8 cellular contexts compared by ENCODE assay signal in the genomic region with DNA sequence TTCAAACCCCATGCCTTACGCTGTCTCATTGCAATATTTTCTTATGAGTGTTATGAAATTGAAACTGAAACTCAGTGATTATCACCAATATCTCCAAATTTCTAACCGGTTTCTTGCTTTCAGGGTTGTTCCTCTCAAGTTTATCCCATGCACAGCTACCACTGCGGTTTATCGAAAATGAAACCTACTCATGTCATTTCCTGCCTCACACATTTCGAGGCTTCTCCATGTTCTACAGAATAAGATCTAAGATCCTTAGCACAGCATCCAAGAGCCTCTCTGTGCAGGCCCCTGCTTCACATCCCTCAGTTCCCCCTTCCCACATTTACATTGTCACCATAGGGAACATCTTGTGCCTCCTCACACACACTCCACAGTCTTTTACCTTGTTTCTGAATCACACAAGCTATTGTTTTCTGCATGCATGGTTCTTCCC. TPM values are rescaled to one million over a fixed set of nuclear protein-coding genes. Genes with fewer than 3 reads are reported as not detected.
DNase-seq lines count a peak whose midpoint lies in the region; ATAC-seq lines count a peak whose summit lies in the region.

No MANE protein-coding gene starts in this region.

- peak in 2 of 3 donors; percentile 76 to 94 for DNase-seq in CD4-positive, CD25-positive, alpha-beta regulatory T cell
- peak; percentile 83 for DNase-seq in activated CD8-positive, alpha-beta memory T cell treated with anti-CD3 and anti-CD28 coated beads, Interleukin-2, amount 10 ng/mL, durations not matched to agents 7 days and 5 days
- peak; percentile 19 to 23 for DNase-seq in stimulated activated CD4-positive, alpha-beta T cell treated with anti-CD3 and anti-CD28 coated beads, Interleukin-15, amount 100 ng/mL, for 48 hours (ENCODE audit: low read depth in 2 of 2)
- DNase-seq in OCI-M2 (lab: John Stamatoyannopoulos, UW; ENCODE audit: unreplicated experiment) = no peak
- no peak for DNase-seq in NCI-H69 (lab: John Stamatoyannopoulos, UW)
- no peak for DNase-seq in dermis blood vessel endothelial cell

- H3K9me3 ChIP-seq in CD4-positive, CD25-positive, alpha-beta regulatory T cell (ENCODE audit: control insufficient read depth in 2 of 2, low read length in 2 of 2) = no peaks in the 10 kb centered on the region

- peak overlapping the region; percentile 84 for H3K27ac ChIP-seq in CD4-positive, CD25-positive, alpha-beta regulatory T cell (ENCODE audit: insufficient read depth, low read length, poor library complexity, severe bottlenecking)

- H3K9me3 Mint-ChIP-seq in CD4-positive, CD25-positive, alpha-beta regulatory T cell = peaks cover 0 to 8% (median 6%) of the 10 kb centered on the region in 7 donors
- H3K9me3 Mint-ChIP-seq in activated CD8-positive, alpha-beta memory T cell treated with anti-CD3 and anti-CD28 coated beads, Interleukin-2, amount 10 ng/mL, durations not matched to agents 7 days and 5 days (ENCODE audit: low read depth) = peaks cover 8% of the 10 kb centered on the region

- H3K4me3 ChIP-seq in CD4-positive, CD25-positive, alpha-beta regulatory T cell (ENCODE audit: low read depth, low read length) = peak overlapping the region; percentile 88

- H3K36me3 ChIP-seq in CD4-positive, CD25-positive, alpha-beta regulatory T cell (ENCODE audit: control insufficient read depth, insufficient read depth, low read length) = no peaks in the 10 kb centered on the region

- H3K27me3 Mint-ChIP-seq in CD4-positive, CD25-positive, alpha-beta regulatory T cell = peaks cover 2% of the 10 kb centered on the region
- H3K27me3 Mint-ChIP-seq in activated CD8-positive, alpha-beta memory T cell treated with anti-CD3 and anti-CD28 coated beads, Interleukin-2, amount 10 ng/mL, durations not matched to agents 7 days and 5 days = no peaks in the 10 kb centered on the region

- no peaks in the 10 kb centered on the region for H3K27me3 ChIP-seq in CD4-positive, CD25-positive, alpha-beta regulatory T cell (ENCODE audit: control insufficient read depth, insufficient read depth, low read length)

- CTCF ChIA-PET in activated CD8-positive, alpha-beta memory T cell treated with anti-CD3 and anti-CD28 coated beads, Interleukin-2, amount 10 ng/mL, durations not matched to agents 7 days and 5 days (lab: Charles Lee) = interaction anchor here (0.9 to 1.5 kb wide), 3 partner anchors 14 to 214 kb away, joined by 3 to 5 read pairs (median 4); no protein-coding TSS in a partner anchor

- H3K27ac Mint-ChIP-seq in CD4-positive, CD25-positive, alpha-beta regulatory T cell = peak overlapping the region; percentile 93 to 98 (median 96)
- peak overlapping the region; percentile 94 for H3K27ac Mint-ChIP-seq in activated CD8-positive, alpha-beta memory T cell treated with anti-CD3 and anti-CD28 coated beads, Interleukin-2, amount 10 ng/mL, durations not matched to agents 7 days and 5 days

- H3K36me3 Mint-ChIP-seq in CD4-positive, CD25-positive, alpha-beta regulatory T cell = peaks cover 7% of the 10 kb centered on the region
- H3K36me3 Mint-ChIP-seq in activated CD8-positive, alpha-beta memory T cell treated with anti-CD3 and anti-CD28 coated beads, Interleukin-2, amount 10 ng/mL, durations not matched to agents 7 days and 5 days = peaks cover 33% of the 10 kb centered on the region

- ATAC-seq in CD4-positive, CD25-positive, alpha-beta regulatory T cell (ENCODE audit: low read depth in 2 of 2) = peak; percentile 90 to 91
- peak; percentile 93 for ATAC-seq in GM19468 (IDR thresholded peaks at IDR 0.05; ENCODE audit: extremely low read depth, unreplicated experiment)
- ATAC-seq in HG03558 (IDR thresholded peaks at IDR 0.05; ENCODE audit: extremely low read depth, unreplicated experiment) = peak; percentile 96
- peak; percentile 95 for ATAC-seq in activated CD8-positive, alpha-beta memory T cell treated with anti-CD3 and anti-CD28 coated beads, Interleukin-2, amount 10 ng/mL, durations not matched to agents 7 days and 5 days

- peaks cover 32% of the 10 kb centered on the region for H3K4me1 ChIP-seq in CD4-positive, CD25-positive, alpha-beta regulatory T cell (ENCODE audit: control insufficient read depth, insufficient read depth, low read length, poor library complexity, severe bottlenecking)

- H3K4me3 Mint-ChIP-seq in CD4-positive, CD25-positive, alpha-beta regulatory T cell = peak overlapping the region; percentile 79 to 82 (median 80)
- H3K4me3 Mint-ChIP-seq in activated CD8-positive, alpha-beta memory T cell treated with anti-CD3 and anti-CD28 coated beads, Interleukin-2, amount 10 ng/mL, durations not matched to agents 7 days and 5 days = peak overlapping the region; percentile 22

- H3K4me1 Mint-ChIP-seq in CD4-positive, CD25-positive, alpha-beta regulatory T cell = peaks cover 33 to 45% (median 39%) of the 10 kb centered on the region in 4 donors
- H3K4me1 Mint-ChIP-seq in activated CD8-positive, alpha-beta memory T cell treated with anti-CD3 and anti-CD28 coated beads, Interleukin-2, amount 10 ng/mL, durations not matched to agents 7 days and 5 days = peaks cover 32% of the 10 kb centered on the region

RNA-seq across cellular contexts. Expression of a gene that starts 45.5 kb away (rescaled TPM):
- total RNA-seq in CD4-positive, CD25-positive, alpha-beta regulatory T cell = 12.6 TPM
- polyA plus RNA-seq in CD4-positive, CD25-positive, alpha-beta regulatory T cell = 10 to 100 TPM in 3 of 4 donors, 1 to 10 TPM in 1; 7.4 to 14.6 (median 12.2) TPM
- total RNA-seq in activated CD8-positive, alpha-beta memory T cell treated with anti-CD3 and anti-CD28 coated beads, Interleukin-2, amount 10 ng/mL, durations not matched to agents 7 days and 5 days = 10 to 100 TPM; 12.6 to 13.6 TPM
- total RNA-seq in dermis blood vessel endothelial cell = 43.7 and 61.9 TPM in 2 replicates

Comparison
In these comparisons a context has a peak if more than half of its experiments do, and no peak if none do; other contexts are left out.
1. DNase-seq: peak in CD4-positive, CD25-positive, alpha-beta regulatory T cell (2 of 3), activated CD8-positive, alpha-beta memory T cell treated with anti-CD3 and anti-CD28 coated beads, Interleukin-2, amount 10 ng/mL, durations not matched to agents 7 days and 5 days (single experiment) and stimulated activated CD4-positive, alpha-beta T cell treated with anti-CD3 and anti-CD28 coated beads, Interleukin-15, amount 100 ng/mL, for 48 hours (2 of 2); none in OCI-M2 (single experiment), NCI-H69 (single experiment) and dermis blood vessel endothelial cell (single experiment).
2. Peak in every context shown above with its lines, with median percentiles within 50 percentile points of each other: ATAC-seq.